Comparison of ENCODE assay signal across 15 cellular contexts in genomic region chr17:29667969-29668368, GRCh38. TPM values are rescaled to one million over a fixed set of nuclear protein-coding genes. Genes with fewer than 3 reads are reported as not detected.
DNase-seq lines count a peak whose midpoint lies in the region; ATAC-seq, FAIRE-seq and TF ChIP-seq lines count a peak whose summit lies in the region.
"Had no signal": no experiment of that assay in that cellular context is flagged by ENCODE, and none has a peak within 500 bp of the region (broad histone marks: within the 10 kb centered on the region; RNA-seq: fewer than 3 reads in every experiment).

No MANE protein-coding gene starts in this region.

- H3K36me3 ChIP-seq in upper lobe of right lung: peaks cover 76% of the 10 kb centered on the region
- H3K36me3 ChIP-seq in Karpas-422 (ENCODE audit: insufficient read depth, low read length): peaks cover 22% of the 10 kb centered on the region; the same call in 1 of the 2 replicates

- H3K36me3 Mint-ChIP-seq in activated naive CD8-positive, alpha-beta T cell treated with anti-CD3 and anti-CD28 coated beads, Interleukin-2, amount 10 ng/mL, durations not matched to agents 7 days and 5 days: peaks cover 41% of the 10 kb centered on the region

- H3K4me3 Mint-ChIP-seq in activated naive CD8-positive, alpha-beta T cell treated with anti-CD3 and anti-CD28 coated beads, Interleukin-2, amount 10 ng/mL, durations not matched to agents 7 days and 5 days: no peak overlapping the region
- H3K4me3 Mint-ChIP-seq: T-helper 1 cell treated with Interleukin-12 subunit alpha and Interleukin-12 subunit beta and Interleukin-4 antibody, amounts not matched to agents 30 μg/mL and 1 μg/mL, for 36 hours had no signal

- peak overlapping the region; percentile 36 for H3K27ac Mint-ChIP-seq in activated naive CD8-positive, alpha-beta T cell treated with anti-CD3 and anti-CD28 coated beads, Interleukin-2, amount 10 ng/mL, durations not matched to agents 7 days and 5 days
- H3K27ac Mint-ChIP-seq: T-helper 1 cell treated with Interleukin-12 subunit alpha and Interleukin-12 subunit beta and Interleukin-4 antibody, amounts not matched to agents 30 μg/mL and 1 μg/mL, for 36 hours had no signal

- H3K27ac ChIP-seq in upper lobe of right lung: peak overlapping the region; percentile 8
- no peak overlapping the region for H3K27ac ChIP-seq in Karpas-422 (ENCODE audit: low read length)
- H3K27ac ChIP-seq: ascending aorta, coronary artery, gastroesophageal sphincter, lower lobe of right lung had no signal

- H3K4me3 ChIP-seq in upper lobe of right lung (no peak overlapping the region), Karpas-422 (ENCODE audit: low read length) (no peak overlapping the region)
- H3K4me3 ChIP-seq: ascending aorta, coronary artery, gastroesophageal sphincter, lower lobe of right lung had no signal

- POLR2A ChIA-PET in activated naive CD8-positive, alpha-beta T cell treated with anti-CD3 and anti-CD28 coated beads, Interleukin-2, amount 10 ng/mL, durations not matched to agents 7 days and 5 days (lab: Charles Lee): interaction anchor here (0.9 to 1.5 kb wide), 3 partner anchors 9 to 153 kb away, joined by 3 to 11 read pairs (median 3); no protein-coding TSS in a partner anchor

- DNase-seq in Right ventricle myocardium inferior (ENCODE audit: missing footprints) (no peak), cardiac septum (ENCODE audit: low spot score) (no peak), iPS-NIHi7 (ENCODE audit: extremely low spot score) (peak; percentile 17), upper lobe of right lung (no peak), Karpas-422 (no peak), GM19239 (ENCODE audit: insufficient read length, low spot score) (no peak)
- DNase-seq in activated naive CD8-positive, alpha-beta T cell treated with anti-CD3 and anti-CD28 coated beads, Interleukin-2, amount 10 ng/mL, durations not matched to agents 7 days and 5 days: no peak
- no peak for DNase-seq in activated CD4-positive, CD25-positive, alpha-beta regulatory T cell (lab: John Stamatoyannopoulos, UW)
- DNase-seq: lower lobe of right lung, NCI-H1436, NCI-H2227 treated with DMSO at 0.1 percent for 48 hours had no signal

- H3K9ac ChIP-seq in Karpas-422 (ENCODE audit: low read length): no peak overlapping the region

- ATAC-seq in Right ventricle myocardium inferior (peak; percentile 69), upper lobe of right lung (no peak)
- ATAC-seq in activated naive CD8-positive, alpha-beta T cell treated with anti-CD3 and anti-CD28 coated beads, Interleukin-2, amount 10 ng/mL, durations not matched to agents 7 days and 5 days (ENCODE audit: low read depth): no peak
- ATAC-seq: gastroesophageal sphincter, lower lobe of right lung had no signal

- intact Hi-C loops in Right ventricle myocardium inferior (cut with DNase I): no loop called here
- intact Hi-C loops in cardiac septum (cut with DNase I): no loop called here
- intact Hi-C loops in upper lobe of right lung (cut with DNase I): no loop called here

- TF ChIP-seq CTCF in upper lobe of right lung (IDR thresholded peaks at IDR 0.05): no peak

- H3K27me3 ChIP-seq in upper lobe of right lung: no peaks in the 10 kb centered on the region
- H3K27me3 ChIP-seq in Karpas-422 (ENCODE audit: low read length): no peaks in the 10 kb centered on the region
- H3K27me3 ChIP-seq: ascending aorta, gastroesophageal sphincter had no signal

- no peak overlapping the region for H3K4me2 ChIP-seq in Karpas-422 (ENCODE audit: low read depth, low read length, poor library complexity, severe bottlenecking)

- H3K4me1 ChIP-seq in upper lobe of right lung (peaks cover 3% of the 10 kb centered on the region), Karpas-422 (ENCODE audit: low read length) (peaks cover 7% of the 10 kb centered on the region)
- H3K4me1 ChIP-seq: ascending aorta had no signal

- H3K9me3 ChIP-seq in upper lobe of right lung: no peaks in the 10 kb centered on the region
- H3K9me3 ChIP-seq in Karpas-422 (ENCODE audit: low read length): no peaks in the 10 kb centered on the region
- H3K9me3 ChIP-seq: ascending aorta, gastroesophageal sphincter, lower lobe of right lung had no signal

- H3K27me3 Mint-ChIP-seq in activated naive CD8-positive, alpha-beta T cell treated with anti-CD3 and anti-CD28 coated beads, Interleukin-2, amount 10 ng/mL, durations not matched to agents 7 days and 5 days: no peaks in the 10 kb centered on the region

- no peak overlapping the region for H2AFZ ChIP-seq in Karpas-422 (ENCODE audit: low read length)

- no peaks in the 10 kb centered on the region for H4K20me1 ChIP-seq in Karpas-422 (ENCODE audit: insufficient read depth, low read depth, low read length)

- 0 out of 2 replicates have a peak, but pooled peaks cover 4% of the 10 kb centered on the region for H3K79me2 ChIP-seq in Karpas-422 (ENCODE audit: low read length)

- no peaks in the 10 kb centered on the region for H3K9me3 Mint-ChIP-seq in activated naive CD8-positive, alpha-beta T cell treated with anti-CD3 and anti-CD28 coated beads, Interleukin-2, amount 10 ng/mL, durations not matched to agents 7 days and 5 days
- H3K9me3 Mint-ChIP-seq: T-helper 1 cell treated with Interleukin-12 subunit alpha and Interleukin-12 subunit beta and Interleukin-4 antibody, amounts not matched to agents 30 μg/mL and 1 μg/mL, for 36 hours had no signal

- H3K4me1 Mint-ChIP-seq in activated naive CD8-positive, alpha-beta T cell treated with anti-CD3 and anti-CD28 coated beads, Interleukin-2, amount 10 ng/mL, durations not matched to agents 7 days and 5 days: peaks cover 21% of the 10 kb centered on the region

- no peaks in the 10 kb centered on the region for H3K9me2 ChIP-seq in Karpas-422 (replicated peaks; ENCODE audit: insufficient read depth, low read length)

- no peak for FAIRE-seq in GM19239 (lab: Jason Lieb, UNC)

RNA-seq across cellular contexts. Expression of gene CORO6, which starts 45.3 kb away (rescaled TPM):
- total RNA-seq in Right ventricle myocardium inferior: 93.2 TPM
- 128 TPM for total RNA-seq in cardiac septum
- 1 to 10 TPM; 8.2 to 9.0 TPM for total RNA-seq in activated naive CD8-positive, alpha-beta T cell treated with anti-CD3 and anti-CD28 coated beads, Interleukin-2, amount 10 ng/mL, durations not matched to agents 7 days and 5 days
- 7.7 TPM for total RNA-seq in upper lobe of right lung
- 0.79 and 1.8 TPM in 2 replicates for total RNA-seq in Karpas-422 (2014; rRNA removed; shearing (Covaris generic); ENCODE audit: low replicate concordance)
